In genomic region chr10:76281704-76282103, GRCh38 we compare ENCODE assay signal across 1 cellular context.
TF ChIP-seq lines count a peak whose summit lies in the region.

No MANE protein-coding gene starts in this region.

TF ChIP-seq in SK-N-SH treated with all-trans-retinoic acid at 6 μM for 48 hours, 23 proteins besides CTCF, POLR2A, EP300 and RAD21 (continued from another document):
- TF ChIP-seq TSHZ2 (CRISPR knock-in tag; IDR thresholded peaks at IDR 0.05) (no peak), ZNF565 (CRISPR knock-in tag; conservative IDR thresholded peaks at IDR 0.05; ENCODE audit: low read depth) (no peak), SNAI2 (CRISPR knock-in tag; IDR thresholded peaks at IDR 0.05) (no peak), OSR1 (CRISPR knock-in tag; IDR thresholded peaks at IDR 0.05) (no peak), ZFP30 (CRISPR knock-in tag; IDR thresholded peaks at IDR 0.05) (no peak), ZNF8 (CRISPR knock-in tag; IDR thresholded peaks at IDR 0.05) (no peak), CSDC2 (CRISPR knock-in tag; IDR thresholded peaks at IDR 0.05) (no peak), ISL1 (CRISPR knock-in tag; IDR thresholded peaks at IDR 0.05) (no peak), ARNTL (CRISPR knock-in tag; IDR thresholded peaks at IDR 0.05; ENCODE audit: borderline replicate concordance, low read depth) (no peak)
